Comparison of ENCODE assay signal across 8 cellular contexts in the genomic region with DNA sequence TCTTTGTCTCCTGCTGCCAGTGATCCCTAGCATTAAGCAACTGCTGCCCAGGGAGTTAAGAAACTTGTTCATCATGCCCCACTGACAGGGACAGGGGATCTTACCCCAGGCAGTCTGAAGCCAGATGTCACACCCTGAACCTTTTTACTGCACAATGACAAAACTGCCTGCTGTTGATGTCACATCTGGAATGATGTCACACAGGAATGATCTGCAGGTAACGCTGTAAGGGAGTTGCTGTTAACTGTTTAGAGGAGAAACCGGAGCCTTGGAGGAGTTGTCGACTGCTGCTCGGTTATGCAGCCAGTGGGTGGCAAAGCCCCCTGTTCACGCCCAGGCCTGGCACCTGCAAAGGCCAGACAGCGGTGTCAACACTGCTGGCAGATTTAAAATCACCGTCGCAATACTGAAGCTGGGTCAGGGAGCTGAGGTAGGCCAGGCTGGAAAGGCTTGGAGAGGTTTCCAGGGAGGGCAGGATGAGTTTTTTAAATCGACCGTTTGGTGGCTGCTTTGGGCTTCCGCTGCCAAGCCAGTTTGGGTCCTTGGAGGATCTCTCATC. TPM values are rescaled to one million over a fixed set of nuclear protein-coding genes. Genes with fewer than 3 reads are reported as not detected.
A peak's percentile ranks its signal among the peaks of the same experiment; 100 is the strongest.
DNase-seq lines count a peak whose midpoint lies in the region; ATAC-seq and TF ChIP-seq lines count a peak whose summit lies in the region.

No MANE protein-coding gene starts in this region.

- DNase-seq in A673 (ENCODE audit: low spot score) (no peak), HFFc6 (no peak), MCF 10A (ENCODE audit: unreplicated experiment) (no peak), NCI-H226 (no peak)

- H3K4me1 ChIP-seq in A673 (ENCODE audit: insufficient read depth, low read length, poor library complexity, severe bottlenecking) (peaks cover 10% of the 10 kb centered on the region), mucosa of rectum (ENCODE audit: control insufficient read depth in 2 of 2, insufficient read depth in 2 of 2, low read length in 2 of 2) (peaks cover 0 to 4% of the 10 kb centered on the region in 2 donors)

- H3K27ac ChIP-seq in A673 (ENCODE audit: low read depth, low read length, poor library complexity, severe bottlenecking) (no peak overlapping the region), mucosa of rectum (ENCODE audit: low read depth in 2 of 2, low read length in 2 of 2) (no peak overlapping the region)

- H3K36me3 Mint-ChIP-seq in HFFc6 (ENCODE audit: low read depth) (no peaks in the 10 kb centered on the region), MCF 10A (ENCODE audit: insufficient read depth, unreplicated experiment) (no peaks in the 10 kb centered on the region)

- H3K36me3 ChIP-seq in A673 (ENCODE audit: insufficient read depth, low read length, poor library complexity, severe bottlenecking), result no peaks in the 10 kb centered on the region
- H3K36me3 ChIP-seq in mucosa of rectum (ENCODE audit: control insufficient read depth in 2 of 2, insufficient read depth in 2 of 2, low read length in 2 of 2), result no peaks in the 10 kb centered on the region

- H3K27ac Mint-ChIP-seq in HFFc6 (no peak overlapping the region), MCF 10A (ENCODE audit: low read depth, unreplicated experiment) (no peak overlapping the region)

- CTCF ChIA-PET in A673 (lab: Charles Lee), result interaction anchor here (0.6 to 1.6 kb wide), 5 partner anchors 10 to 555 kb away, joined by 3 to 16 read pairs (median 4); a partner anchor contains a TSS
- CTCF ChIA-PET in MCF 10A (lab: Yijun Ruan, JAX), result interaction anchor here (0.6 to 7.0 kb wide), 5 partner anchors 13 to 129 kb away, joined by 3 to 111 read pairs (median 4); no protein-coding TSS in a partner anchor

- H3K9me3 Mint-ChIP-seq in HFFc6 (no peaks in the 10 kb centered on the region), MCF 10A (ENCODE audit: unreplicated experiment) (no peaks in the 10 kb centered on the region)

- intact Hi-C loops in A673 (cut with micrococcal nuclease; ENCODE audit: unreplicated experiment) (no loop called here), MCF 10A (cut with micrococcal nuclease) (no loop called here)

- peaks cover 35% of the 10 kb centered on the region for H3K27me3 Mint-ChIP-seq in HFFc6 (ENCODE audit: insufficient read depth)
- H3K27me3 Mint-ChIP-seq in MCF 10A (ENCODE audit: insufficient read depth, unreplicated experiment), result peaks cover 43% of the 10 kb centered on the region

- BruUV-seq in A673 (replicated peaks; lab: Mats Ljungman, UMichigan) (no TSS peak), MCF 10A (replicated peaks; lab: Mats Ljungman, UMichigan) (no TSS peak)

- H3K9me3 ChIP-seq in A673 (ENCODE audit: low read depth, low read length, poor library complexity, severe bottlenecking) (no peaks in the 10 kb centered on the region), mucosa of rectum (ENCODE audit: control insufficient read depth in 2 of 2, low read length in 2 of 2) (no peaks in the 10 kb centered on the region)

- H3K4me3 Mint-ChIP-seq in HFFc6, result peak overlapping the region; percentile 60
- H3K4me3 Mint-ChIP-seq in MCF 10A (ENCODE audit: unreplicated experiment), result peak overlapping the region; percentile 50

- peaks cover 13% of the 10 kb centered on the region for H3K4me1 Mint-ChIP-seq in HFFc6 (ENCODE audit: low read depth)
- no peaks in the 10 kb centered on the region for H3K4me1 Mint-ChIP-seq in MCF 10A (ENCODE audit: insufficient read depth, unreplicated experiment)

- H3K4me3 ChIP-seq in A673 (ENCODE audit: low read depth, low read length, poor library complexity, severe bottlenecking), result peak overlapping the region; percentile 51
- peak overlapping the region; percentile 65 to 66 for H3K4me3 ChIP-seq in mucosa of rectum (ENCODE audit: low read length in 2 of 2)

- POLR2A ChIA-PET in A673 (lab: Charles Lee; ENCODE audit: low non-redundant PET) (no interaction called here), MCF 10A (lab: Yijun Ruan, JAX) (no interaction called here)

- H3K27me3 ChIP-seq in A673 (replicated peaks; ENCODE audit: insufficient read depth, low read depth, low read length, poor library complexity) (peaks cover 3% of the 10 kb centered on the region), mucosa of rectum (ENCODE audit: control insufficient read depth in 2 of 2, insufficient read depth in 2 of 2, low read length in 2 of 2) (peaks cover 18 to 24% of the 10 kb centered on the region in 2 donors)

- no peak overlapping the region for H3K9ac ChIP-seq in mucosa of rectum (ENCODE audit: low read depth in 1 of 2, low read length in 2 of 2)

- TF ChIP-seq CTCF in A673 (conservative IDR thresholded peaks at IDR 0.05; ENCODE audit: low read depth, low read length) (no peak), HFFc6 (IDR thresholded peaks at IDR 0.05) (no peak), MCF 10A (IDR thresholded peaks at IDR 0.05; ENCODE audit: unreplicated experiment) (no peak)

- no peak for ATAC-seq in HG03432 (IDR thresholded peaks at IDR 0.05; ENCODE audit: unreplicated experiment)
- no peak for ATAC-seq in GM18873 (IDR thresholded peaks at IDR 0.05; ENCODE audit: low FRiP score, unreplicated experiment)
- ATAC-seq in GM18909 (IDR thresholded peaks at IDR 0.05; ENCODE audit: poor library complexity, unreplicated experiment), result no peak

RNA-seq across cellular contexts. Expression of a gene that starts 10.0 kb away (rescaled TPM):
- total RNA-seq in A673 (2021), result 0.43 and 0.66 TPM in 2 replicates
- under 1 TPM in 1 of 6 experiments, not detected in 5; 0.05 TPM for total RNA-seq in HFFc6 (2021; fragmentation: NEBNext Ultra II Directional; extraction: Animal tissue kit (Norgen Biotek cat#: 25700))
- 0.02 TPM in 1 of 2 replicates, not detected in the other for total RNA-seq in MCF 10A (2022)
